Comparison of ENCODE assay signal across 1 cellular context in the genomic region with DNA sequence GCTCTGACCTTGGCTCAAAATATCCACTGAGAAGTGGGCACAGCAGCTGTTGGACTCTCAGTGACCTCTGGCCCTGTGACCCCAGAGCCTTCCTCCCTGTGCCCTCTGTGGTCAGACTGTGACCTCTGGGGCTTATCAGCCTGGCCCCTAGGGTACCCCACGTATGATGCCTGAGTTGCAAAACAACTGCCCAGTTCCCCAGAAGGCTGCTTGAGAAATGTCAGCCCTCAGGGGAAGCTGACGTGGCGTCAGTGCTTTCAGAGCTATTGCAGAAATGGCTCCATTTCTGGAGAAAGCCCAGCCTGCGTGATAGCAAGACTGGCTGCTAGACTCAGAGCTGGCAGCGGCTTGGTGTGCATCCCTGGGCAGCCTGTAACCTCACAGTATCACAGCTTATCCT.
TF ChIP-seq lines count a peak whose summit lies in the region.

No MANE protein-coding gene starts in this region.

TF ChIP-seq in HepG2, 621 proteins besides CTCF, POLR2A, EP300 and RAD21:
- TF ChIP-seq TRIM24 (CRISPR knock-in tag; IDR thresholded peaks at IDR 0.05) (no peak), RARA (CRISPR knock-in tag; IDR thresholded peaks at IDR 0.05) (peak; percentile 72), ZNF879 (CRISPR knock-in tag; IDR thresholded peaks at IDR 0.05) (no peak), ZNF83 (CRISPR knock-in tag; IDR thresholded peaks at IDR 0.05; ENCODE audit: borderline replicate concordance) (no peak), TSC22D2 (CRISPR knock-in tag; IDR thresholded peaks at IDR 0.05; ENCODE audit: borderline replicate concordance) (no peak), FIP1L1 (IDR thresholded peaks at IDR 0.05; ENCODE audit: borderline replicate concordance, insufficient read depth, low read depth, low read length) (no peak), ZNF30 (CRISPR knock-in tag; IDR thresholded peaks at IDR 0.05) (no peak), NR3C1 (CRISPR knock-in tag; IDR thresholded peaks at IDR 0.05) (no peak), FOXA3 (CRISPR knock-in tag; IDR thresholded peaks at IDR 0.05) (no peak), TCF12 (IDR thresholded peaks at IDR 0.05) (no peak), TCF12 (CRISPR knock-in tag; IDR thresholded peaks at IDR 0.05) (no peak), RXRA (CRISPR knock-in tag; IDR thresholded peaks at IDR 0.05) (peak; percentile 68), TCF7 (IDR thresholded peaks at IDR 0.05; ENCODE audit: low read depth) (no peak), NR2F1 (CRISPR knock-in tag; IDR thresholded peaks at IDR 0.05) (peak in 1 of 2 experiments; percentile 10; a peak in 1 of 4 replicates), PCBP2 (optimal IDR thresholded peaks at IDR 0.05; ENCODE audit: low read depth, low read length, poor library complexity, severe bottlenecking) (no peak), HNF4G (IDR thresholded peaks at IDR 0.05; ENCODE audit: borderline replicate concordance, low read depth, low read length) (0 out of 2 replicates have a peak, but pooled peaks have one; percentile 8), HNF4G (CRISPR knock-in tag; IDR thresholded peaks at IDR 0.05; ENCODE audit: borderline replicate concordance, low read depth) (no peak), NR2C2 (CRISPR knock-in tag; IDR thresholded peaks at IDR 0.05; ENCODE audit: borderline replicate concordance) (peak; percentile 60; the same call in 1 of the 2 replicates), HMG20A (CRISPR knock-in tag; IDR thresholded peaks at IDR 0.05; ENCODE audit: borderline replicate concordance) (no peak), ZNF562 (CRISPR knock-in tag; IDR thresholded peaks at IDR 0.05; ENCODE audit: borderline replicate concordance) (no peak), NR2F2 (IDR thresholded peaks at IDR 0.05; ENCODE audit: borderline replicate concordance, low read depth) (peak; percentile 59; the same call in 1 of the 2 replicates), NR2F6 (IDR thresholded peaks at IDR 0.05) (peak; percentile 79), NR2F6 (CRISPR knock-in tag; IDR thresholded peaks at IDR 0.05) (no peak), PCBP1 (IDR thresholded peaks at IDR 0.05; ENCODE audit: borderline replicate concordance, low read depth, low read length) (no peak), ZSCAN20 (CRISPR knock-in tag; IDR thresholded peaks at IDR 0.05; ENCODE audit: borderline replicate concordance) (no peak), TBP (CRISPR knock-in tag; IDR thresholded peaks at IDR 0.05) (no peak)
- TF ChIP-seq, protein P1, sequence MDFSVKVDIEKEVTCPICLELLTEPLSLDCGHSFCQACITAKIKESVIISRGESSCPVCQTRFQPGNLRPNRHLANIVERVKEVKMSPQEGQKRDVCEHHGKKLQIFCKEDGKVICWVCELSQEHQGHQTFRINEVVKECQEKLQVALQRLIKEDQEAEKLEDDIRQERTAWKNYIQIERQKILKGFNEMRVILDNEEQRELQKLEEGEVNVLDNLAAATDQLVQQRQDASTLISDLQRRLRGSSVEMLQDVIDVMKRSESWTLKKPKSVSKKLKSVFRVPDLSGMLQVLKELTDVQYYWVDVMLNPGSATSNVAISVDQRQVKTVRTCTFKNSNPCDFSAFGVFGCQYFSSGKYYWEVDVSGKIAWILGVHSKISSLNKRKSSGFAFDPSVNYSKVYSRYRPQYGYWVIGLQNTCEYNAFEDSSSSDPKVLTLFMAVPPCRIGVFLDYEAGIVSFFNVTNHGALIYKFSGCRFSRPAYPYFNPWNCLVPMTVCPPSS (IDR thresholded peaks at IDR 0.05), result no peak
- TF ChIP-seq, protein P2, sequence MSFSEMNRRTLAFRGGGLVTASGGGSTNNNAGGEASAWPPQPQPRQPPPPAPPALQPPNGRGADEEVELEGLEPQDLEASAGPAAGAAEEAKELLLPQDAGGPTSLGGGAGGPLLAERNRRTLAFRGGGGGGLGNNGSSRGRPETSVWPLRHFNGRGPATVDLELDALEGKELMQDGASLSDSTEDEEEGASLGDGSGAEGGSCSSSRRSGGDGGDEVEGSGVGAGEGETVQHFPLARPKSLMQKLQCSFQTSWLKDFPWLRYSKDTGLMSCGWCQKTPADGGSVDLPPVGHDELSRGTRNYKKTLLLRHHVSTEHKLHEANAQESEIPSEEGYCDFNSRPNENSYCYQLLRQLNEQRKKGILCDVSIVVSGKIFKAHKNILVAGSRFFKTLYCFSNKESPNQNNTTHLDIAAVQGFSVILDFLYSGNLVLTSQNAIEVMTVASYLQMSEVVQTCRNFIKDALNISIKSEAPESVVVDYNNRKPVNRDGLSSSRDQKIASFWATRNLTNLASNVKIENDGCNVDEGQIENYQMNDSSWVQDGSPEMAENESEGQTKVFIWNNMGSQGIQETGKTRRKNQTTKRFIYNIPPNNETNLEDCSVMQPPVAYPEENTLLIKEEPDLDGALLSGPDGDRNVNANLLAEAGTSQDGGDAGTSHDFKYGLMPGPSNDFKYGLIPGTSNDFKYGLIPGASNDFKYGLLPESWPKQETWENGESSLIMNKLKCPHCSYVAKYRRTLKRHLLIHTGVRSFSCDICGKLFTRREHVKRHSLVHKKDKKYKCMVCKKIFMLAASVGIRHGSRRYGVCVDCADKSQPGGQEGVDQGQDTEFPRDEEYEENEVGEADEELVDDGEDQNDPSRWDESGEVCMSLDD (CRISPR knock-in tag; IDR thresholded peaks at IDR 0.05; ENCODE audit: borderline replicate concordance), result peak; percentile 67; the same call in 1 of the 2 replicates
- TF ChIP-seq, protein P3, sequence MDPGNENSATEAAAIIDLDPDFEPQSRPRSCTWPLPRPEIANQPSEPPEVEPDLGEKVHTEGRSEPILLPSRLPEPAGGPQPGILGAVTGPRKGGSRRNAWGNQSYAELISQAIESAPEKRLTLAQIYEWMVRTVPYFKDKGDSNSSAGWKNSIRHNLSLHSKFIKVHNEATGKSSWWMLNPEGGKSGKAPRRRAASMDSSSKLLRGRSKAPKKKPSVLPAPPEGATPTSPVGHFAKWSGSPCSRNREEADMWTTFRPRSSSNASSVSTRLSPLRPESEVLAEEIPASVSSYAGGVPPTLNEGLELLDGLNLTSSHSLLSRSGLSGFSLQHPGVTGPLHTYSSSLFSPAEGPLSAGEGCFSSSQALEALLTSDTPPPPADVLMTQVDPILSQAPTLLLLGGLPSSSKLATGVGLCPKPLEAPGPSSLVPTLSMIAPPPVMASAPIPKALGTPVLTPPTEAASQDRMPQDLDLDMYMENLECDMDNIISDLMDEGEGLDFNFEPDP (CRISPR knock-in tag; conservative IDR thresholded peaks at IDR 0.05), result no peak
- TF ChIP-seq, protein P4, sequence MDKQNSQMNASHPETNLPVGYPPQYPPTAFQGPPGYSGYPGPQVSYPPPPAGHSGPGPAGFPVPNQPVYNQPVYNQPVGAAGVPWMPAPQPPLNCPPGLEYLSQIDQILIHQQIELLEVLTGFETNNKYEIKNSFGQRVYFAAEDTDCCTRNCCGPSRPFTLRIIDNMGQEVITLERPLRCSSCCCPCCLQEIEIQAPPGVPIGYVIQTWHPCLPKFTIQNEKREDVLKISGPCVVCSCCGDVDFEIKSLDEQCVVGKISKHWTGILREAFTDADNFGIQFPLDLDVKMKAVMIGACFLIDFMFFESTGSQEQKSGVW (CRISPR knock-in tag; IDR thresholded peaks at IDR 0.05; ENCODE audit: borderline replicate concordance), result no peak
- TF ChIP-seq, protein P5, sequence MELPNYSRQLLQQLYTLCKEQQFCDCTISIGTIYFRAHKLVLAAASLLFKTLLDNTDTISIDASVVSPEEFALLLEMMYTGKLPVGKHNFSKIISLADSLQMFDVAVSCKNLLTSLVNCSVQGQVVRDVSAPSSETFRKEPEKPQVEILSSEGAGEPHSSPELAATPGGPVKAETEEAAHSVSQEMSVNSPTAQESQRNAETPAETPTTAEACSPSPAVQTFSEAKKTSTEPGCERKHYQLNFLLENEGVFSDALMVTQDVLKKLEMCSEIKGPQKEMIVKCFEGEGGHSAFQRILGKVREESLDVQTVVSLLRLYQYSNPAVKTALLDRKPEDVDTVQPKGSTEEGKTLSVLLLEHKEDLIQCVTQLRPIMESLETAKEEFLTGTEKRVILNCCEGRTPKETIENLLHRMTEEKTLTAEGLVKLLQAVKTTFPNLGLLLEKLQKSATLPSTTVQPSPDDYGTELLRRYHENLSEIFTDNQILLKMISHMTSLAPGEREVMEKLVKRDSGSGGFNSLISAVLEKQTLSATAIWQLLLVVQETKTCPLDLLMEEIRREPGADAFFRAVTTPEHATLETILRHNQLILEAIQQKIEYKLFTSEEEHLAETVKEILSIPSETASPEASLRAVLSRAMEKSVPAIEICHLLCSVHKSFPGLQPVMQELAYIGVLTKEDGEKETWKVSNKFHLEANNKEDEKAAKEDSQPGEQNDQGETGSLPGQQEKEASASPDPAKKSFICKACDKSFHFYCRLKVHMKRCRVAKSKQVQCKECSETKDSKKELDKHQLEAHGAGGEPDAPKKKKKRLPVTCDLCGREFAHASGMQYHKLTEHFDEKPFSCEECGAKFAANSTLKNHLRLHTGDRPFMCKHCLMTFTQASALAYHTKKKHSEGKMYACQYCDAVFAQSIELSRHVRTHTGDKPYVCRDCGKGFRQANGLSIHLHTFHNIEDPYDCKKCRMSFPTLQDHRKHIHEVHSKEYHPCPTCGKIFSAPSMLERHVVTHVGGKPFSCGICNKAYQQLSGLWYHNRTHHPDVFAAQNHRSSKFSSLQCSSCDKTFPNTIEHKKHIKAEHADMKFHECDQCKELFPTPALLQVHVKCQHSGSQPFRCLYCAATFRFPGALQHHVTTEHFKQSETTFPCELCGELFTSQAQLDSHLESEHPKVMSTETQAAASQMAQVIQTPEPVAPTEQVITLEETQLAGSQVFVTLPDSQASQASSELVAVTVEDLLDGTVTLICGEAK (IDR thresholded peaks at IDR 0.05), result no peak
- TF ChIP-seq, protein P5 (CRISPR knock-in tag; IDR thresholded peaks at IDR 0.05), result no peak
- TF ChIP-seq, protein P6, sequence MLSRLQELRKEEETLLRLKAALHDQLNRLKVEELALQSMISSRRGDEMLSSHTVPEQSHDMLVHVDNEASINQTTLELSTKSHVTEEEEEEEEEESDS (CRISPR knock-in tag; IDR thresholded peaks at IDR 0.05; ENCODE audit: borderline replicate concordance), result no peak
- TF ChIP-seq, protein P7, sequence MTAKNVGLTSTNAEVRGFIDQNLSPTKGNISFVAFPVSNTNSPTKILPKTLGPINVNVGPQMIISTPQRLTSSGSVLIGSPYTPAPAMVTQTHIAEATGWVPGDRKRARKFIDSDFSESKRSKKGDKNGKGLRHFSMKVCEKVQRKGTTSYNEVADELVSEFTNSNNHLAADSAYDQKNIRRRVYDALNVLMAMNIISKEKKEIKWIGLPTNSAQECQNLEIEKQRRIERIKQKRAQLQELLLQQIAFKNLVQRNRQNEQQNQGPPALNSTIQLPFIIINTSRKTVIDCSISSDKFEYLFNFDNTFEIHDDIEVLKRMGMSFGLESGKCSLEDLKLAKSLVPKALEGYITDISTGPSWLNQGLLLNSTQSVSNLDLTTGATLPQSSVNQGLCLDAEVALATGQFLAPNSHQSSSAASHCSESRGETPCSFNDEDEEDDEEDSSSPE (CRISPR knock-in tag; IDR thresholded peaks at IDR 0.05), result no peak
- TF ChIP-seq, protein P8, sequence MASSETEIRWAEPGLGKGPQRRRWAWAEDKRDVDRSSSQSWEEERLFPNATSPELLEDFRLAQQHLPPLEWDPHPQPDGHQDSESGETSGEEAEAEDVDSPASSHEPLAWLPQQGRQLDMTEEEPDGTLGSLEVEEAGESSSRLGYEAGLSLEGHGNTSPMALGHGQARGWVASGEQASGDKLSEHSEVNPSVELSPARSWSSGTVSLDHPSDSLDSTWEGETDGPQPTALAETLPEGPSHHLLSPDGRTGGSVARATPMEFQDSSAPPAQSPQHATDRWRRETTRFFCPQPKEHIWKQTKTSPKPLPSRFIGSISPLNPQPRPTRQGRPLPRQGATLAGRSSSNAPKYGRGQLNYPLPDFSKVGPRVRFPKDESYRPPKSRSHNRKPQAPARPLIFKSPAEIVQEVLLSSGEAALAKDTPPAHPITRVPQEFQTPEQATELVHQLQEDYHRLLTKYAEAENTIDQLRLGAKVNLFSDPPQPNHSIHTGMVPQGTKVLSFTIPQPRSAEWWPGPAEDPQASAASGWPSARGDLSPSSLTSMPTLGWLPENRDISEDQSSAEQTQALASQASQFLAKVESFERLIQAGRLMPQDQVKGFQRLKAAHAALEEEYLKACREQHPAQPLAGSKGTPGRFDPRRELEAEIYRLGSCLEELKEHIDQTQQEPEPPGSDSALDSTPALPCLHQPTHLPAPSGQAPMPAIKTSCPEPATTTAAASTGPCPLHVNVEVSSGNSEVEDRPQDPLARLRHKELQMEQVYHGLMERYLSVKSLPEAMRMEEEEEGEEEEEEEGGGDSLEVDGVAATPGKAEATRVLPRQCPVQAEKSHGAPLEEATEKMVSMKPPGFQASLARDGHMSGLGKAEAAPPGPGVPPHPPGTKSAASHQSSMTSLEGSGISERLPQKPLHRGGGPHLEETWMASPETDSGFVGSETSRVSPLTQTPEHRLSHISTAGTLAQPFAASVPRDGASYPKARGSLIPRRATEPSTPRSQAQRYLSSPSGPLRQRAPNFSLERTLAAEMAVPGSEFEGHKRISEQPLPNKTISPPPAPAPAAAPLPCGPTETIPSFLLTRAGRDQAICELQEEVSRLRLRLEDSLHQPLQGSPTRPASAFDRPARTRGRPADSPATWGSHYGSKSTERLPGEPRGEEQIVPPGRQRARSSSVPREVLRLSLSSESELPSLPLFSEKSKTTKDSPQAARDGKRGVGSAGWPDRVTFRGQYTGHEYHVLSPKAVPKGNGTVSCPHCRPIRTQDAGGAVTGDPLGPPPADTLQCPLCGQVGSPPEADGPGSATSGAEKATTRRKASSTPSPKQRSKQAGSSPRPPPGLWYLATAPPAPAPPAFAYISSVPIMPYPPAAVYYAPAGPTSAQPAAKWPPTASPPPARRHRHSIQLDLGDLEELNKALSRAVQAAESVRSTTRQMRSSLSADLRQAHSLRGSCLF (CRISPR knock-in tag; IDR thresholded peaks at IDR 0.05; ENCODE audit: borderline replicate concordance), result no peak
